8 cellular contexts compared by ENCODE assay signal in the genomic region with DNA sequence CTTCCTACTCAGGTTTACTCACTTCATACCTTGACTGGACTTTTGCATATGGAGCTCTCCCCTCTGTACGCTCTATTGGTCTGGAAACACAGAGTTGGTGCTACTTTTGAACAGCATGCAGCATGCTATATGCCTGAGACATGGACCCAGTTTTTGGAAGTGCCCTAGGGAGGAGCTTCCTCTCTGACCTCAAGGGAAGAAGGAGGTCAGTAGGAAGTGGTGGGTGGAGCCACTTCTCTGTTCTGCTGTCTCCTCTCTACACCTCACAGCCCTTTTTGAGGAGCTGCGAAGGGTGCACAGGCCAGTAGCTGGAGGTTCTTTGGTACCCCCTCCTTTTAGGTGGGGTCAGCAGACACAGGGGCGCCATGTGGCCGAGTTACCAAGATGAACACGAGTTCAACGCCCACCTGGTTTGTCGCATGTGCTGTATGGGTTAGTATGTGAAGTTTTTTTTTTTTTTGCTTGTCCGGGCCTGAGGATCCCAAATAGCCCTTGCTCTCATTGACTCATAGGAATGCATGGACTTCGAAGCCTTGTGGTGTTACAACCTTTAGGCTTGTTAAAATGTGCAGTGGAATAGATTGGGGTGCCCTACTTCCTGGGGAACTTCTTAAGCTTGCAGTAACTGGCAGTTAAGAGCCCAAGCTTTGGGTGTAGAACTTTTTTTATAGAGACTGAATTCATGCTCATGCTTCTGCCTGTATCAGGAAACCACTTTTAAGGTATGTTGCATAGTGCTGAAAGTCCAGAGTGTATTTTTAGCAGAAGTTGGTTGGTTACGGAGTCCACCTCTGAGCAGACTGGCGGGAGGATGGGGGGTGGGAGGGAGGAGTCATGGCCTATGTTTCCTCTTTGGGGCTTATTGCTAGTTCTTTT. TPM values are rescaled to one million over a fixed set of nuclear protein-coding genes. Genes with fewer than 3 reads are reported as not detected.
DNase-seq lines count a peak whose midpoint lies in the region; ATAC-seq and TF ChIP-seq lines count a peak whose summit lies in the region.

No MANE protein-coding gene starts in this region.

- peaks cover 19% of the 10 kb centered on the region for H3K4me1 ChIP-seq in mucosa of descending colon (ENCODE audit: low read depth)

- ATAC-seq in HG02610 (IDR thresholded peaks at IDR 0.05; ENCODE audit: unreplicated experiment), result peak; percentile 78
- peak; percentile 75 for ATAC-seq in mucosa of descending colon
- ATAC-seq in GM18873 (IDR thresholded peaks at IDR 0.05; ENCODE audit: low FRiP score, unreplicated experiment), result no peak

- H3K9me3 ChIP-seq in mucosa of descending colon, result no peaks in the 10 kb centered on the region

- H3K4me3 Mint-ChIP-seq in brain, result peak overlapping the region in 1 of 5 experiments; percentile 35

- H3K4me3 ChIP-seq in mucosa of descending colon, result no peak overlapping the region

- peaks cover 37% of the 10 kb centered on the region for H3K4me1 Mint-ChIP-seq in brain

- peak; percentile 76 for DNase-seq in OCI-M1 (lab: John Stamatoyannopoulos, UW)
- DNase-seq in mucosa of descending colon, result peak in 2 of 3 donors; percentile 38 to 58
- no peak for DNase-seq in DMS 273 (lab: John Stamatoyannopoulos, UW; ENCODE audit: unreplicated experiment)
- no peak for DNase-seq in LoVo (ENCODE audit: low spot score)

- H3K27me3 Mint-ChIP-seq in brain, result peaks cover 2% of the 10 kb centered on the region

- no peaks in the 10 kb centered on the region for H3K9me3 Mint-ChIP-seq in brain

- peaks cover 14% of the 10 kb centered on the region for H3K36me3 Mint-ChIP-seq in brain

- H3K27ac Mint-ChIP-seq in brain, result peak overlapping the region in 3 of 5 experiments; percentile 35 to 95 (median 90)

- TF ChIP-seq POLR2A in GM15510 (IDR thresholded peaks at IDR 0.05; ENCODE audit: borderline replicate concordance, extremely low read depth, insufficient read length), result peak; percentile 69

- H3K36me3 ChIP-seq in mucosa of descending colon (ENCODE audit: low read depth), result no peaks in the 10 kb centered on the region

- TF ChIP-seq CTCF in brain (conservative IDR thresholded peaks at IDR 0.05) (no peak), mucosa of descending colon (IDR thresholded peaks at IDR 0.05) (no peak)

- intact Hi-C loops in mucosa of descending colon (cut with DNase I, micrococcal nuclease), result no loop called here

RNA-seq across cellular contexts. Expression of gene MACF1, which starts 10.7 kb away (rescaled TPM):
- 79.3 TPM for polyA plus RNA-seq in brain (ENCODE audit: insufficient read depth, low read depth, low replicate concordance)
- total RNA-seq in mucosa of descending colon, result 100 to 1,000 TPM; 146 to 362 (median 156) TPM

Comparison
In these comparisons a context has a peak if more than half of its experiments do, and no peak if none do; other contexts are left out.
1. DNase-seq: peak in OCI-M1 (single experiment) and mucosa of descending colon (2 of 3); none in DMS 273 (single experiment) and LoVo (single experiment).